27 cellular contexts compared by ENCODE assay signal in the genomic region with DNA sequence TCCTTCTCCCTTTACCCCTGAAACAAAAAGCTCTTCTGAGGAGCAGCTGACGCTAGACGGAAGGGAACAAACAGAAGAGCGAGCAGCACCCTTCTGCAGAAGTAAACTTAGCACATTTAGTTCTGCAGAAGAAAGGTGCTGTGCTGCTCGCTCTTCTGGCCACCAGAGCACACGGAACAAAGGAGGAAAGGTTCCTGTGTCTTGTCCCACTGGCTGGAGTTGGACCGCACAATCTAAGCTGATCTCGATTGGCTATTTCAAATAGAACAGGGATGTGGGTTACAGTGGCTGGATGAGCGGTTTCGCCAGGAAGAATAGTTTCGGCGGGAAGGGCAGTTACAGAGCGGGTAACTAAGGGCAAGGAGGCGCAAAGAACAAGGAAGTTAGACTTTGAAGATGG. TPM values are rescaled to one million over a fixed set of nuclear protein-coding genes. Genes with fewer than 3 reads are reported as not detected.
"Had no signal": no experiment of that assay in that cellular context is flagged by ENCODE, and none has a peak within 500 bp of the region (broad histone marks: within the 10 kb centered on the region; RNA-seq: fewer than 3 reads in every experiment).

No MANE protein-coding gene starts in this region.

- H3K27ac ChIP-seq: coronary artery, esophagus squamous epithelium, parathyroid adenoma, psoas muscle, right lobe of liver, stomach had no signal

- H3K27me3 ChIP-seq: esophagus squamous epithelium, right lobe of liver, stomach had no signal

- ATAC-seq: left cardiac atrium; left ventricle myocardium superior; psoas muscle; right lobe of liver; stimulated activated naive B cell treated with anti-CD40 and anti-IgM and Interleukin-4, amounts not matched to agents 10 μg/mL and 1 μg/mL and 100 μg/mL, for 72 hours had no signal

- H3K27me3 Mint-ChIP-seq: naive B cell; stimulated activated naive B cell treated with anti-CD40 and anti-IgM and Interleukin-4, amounts not matched to agents 10 μg/mL and 1 μg/mL and 100 μg/mL, for 72 hours had no signal

- H3K4me1 ChIP-seq: parathyroid adenoma, right lobe of liver had no signal

- H3K4me3 ChIP-seq: coronary artery, esophagus squamous epithelium, psoas muscle, right lobe of liver, stomach had no signal

- DNase-seq: effector CD4-positive, alpha-beta T cell; esophagus squamous epithelium; foreskin fibroblast; immature natural killer cell; left cardiac atrium; left ventricle myocardium superior; mesendoderm; naive B cell; psoas muscle; retina; right lobe of liver; stimulated activated CD4-positive, alpha-beta T cell treated with anti-CD3 and anti-CD28 coated beads, Interleukin-15, amount 100 ng/mL, for 24 hours; stimulated activated CD4-positive, alpha-beta T cell treated with anti-CD3 and anti-CD28 coated beads, Interleukin-1b, Interleukin-23, amount 100 ng/mL, for 48 hours; stimulated activated CD4-positive, alpha-beta T cell treated with anti-CD3 and anti-CD28 coated beads, Interleukin-4, amount 100 ng/mL, for 24 hours; stimulated activated naive B cell treated with anti-CD40 and anti-IgM and Interleukin-4, amounts not matched to agents 10 μg/mL and 1 μg/mL and 100 μg/mL, for 72 hours; stomach; substantia nigra; trophoblast cell had no signal

- H3K9ac ChIP-seq: parathyroid adenoma had no signal

- H3K4me3 Mint-ChIP-seq: immature natural killer cell; naive B cell; nephron; stimulated activated naive B cell treated with anti-CD40 and anti-IgM and Interleukin-4, amounts not matched to agents 10 μg/mL and 1 μg/mL and 100 μg/mL, for 72 hours had no signal

- H3K9me3 Mint-ChIP-seq: immature natural killer cell; naive B cell; stimulated activated naive B cell treated with anti-CD40 and anti-IgM and Interleukin-4, amounts not matched to agents 10 μg/mL and 1 μg/mL and 100 μg/mL, for 72 hours had no signal

- H3K9me3 ChIP-seq: esophagus squamous epithelium, psoas muscle, right lobe of liver, stomach had no signal

- H3K27ac Mint-ChIP-seq: nephron; stimulated activated naive B cell treated with anti-CD40 and anti-IgM and Interleukin-4, amounts not matched to agents 10 μg/mL and 1 μg/mL and 100 μg/mL, for 72 hours had no signal

RNA-seq across cellular contexts. Expression of gene CEL, which starts 24.0 kb away (rescaled TPM):
- polyA plus RNA-seq: immature natural killer cell had no signal

RNA-seq across cellular contexts. Expression of gene GFI1B, which starts 59.3 kb away (rescaled TPM):
- total RNA-seq: chondrocyte, dermis microvascular lymphatic vessel endothelial cell, epithelial cell of proximal tubule, lung microvascular endothelial cell, omental fat pad, psoas muscle had no signal
- polyA plus RNA-seq: keratinocyte, stomach had no signal
